ENCODE assay signal across 39 cellular contexts in the genomic region with DNA sequence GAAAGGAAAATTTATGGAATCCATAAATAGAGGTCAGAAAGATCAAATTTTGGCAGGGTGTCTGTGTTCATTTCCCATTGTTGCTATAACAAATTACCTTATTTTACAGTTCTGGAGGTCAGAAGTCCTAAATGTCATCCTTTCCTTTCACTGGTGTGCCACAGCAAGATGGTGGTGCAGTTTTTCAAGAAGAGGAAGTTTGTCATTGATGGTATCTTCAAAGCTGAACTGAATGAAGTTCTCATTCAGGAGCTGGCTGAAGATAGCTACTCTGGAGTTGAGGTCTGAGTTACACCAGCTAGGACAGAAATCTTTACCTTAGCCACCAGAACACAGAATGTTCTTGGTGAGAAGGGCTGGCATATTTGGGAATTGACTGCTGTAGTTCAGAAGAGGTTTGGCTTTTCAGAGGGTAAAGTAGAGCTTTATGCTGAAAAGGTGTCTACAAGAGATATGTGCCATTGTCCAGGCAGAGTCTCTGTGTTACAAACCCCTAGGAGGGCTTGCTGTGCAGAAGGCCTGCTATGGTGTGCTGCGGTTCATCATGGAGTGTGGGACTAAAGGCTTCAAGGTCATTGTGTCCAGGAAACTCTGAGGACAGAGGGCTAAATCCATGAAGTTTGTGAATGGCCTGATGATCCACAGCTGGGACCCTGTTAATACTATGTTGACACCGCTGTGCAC. TPM values are rescaled to one million over a fixed set of nuclear protein-coding genes. Genes with fewer than 3 reads are reported as not detected.
"Had no signal": no experiment of that assay in that cellular context is flagged by ENCODE, and none has a peak within 500 bp of the region (broad histone marks: within the 10 kb centered on the region; RNA-seq: fewer than 3 reads in every experiment).

No MANE protein-coding gene starts in this region.

- DNase-seq: activated CD4-positive, alpha-beta memory T cell treated with anti-CD3 and anti-CD28 coated beads, Interleukin-2, amount 10 ng/mL, durations not matched to agents 7 days and 5 days; activated CD4-positive, alpha-beta T cell treated with anti-CD3 and anti-CD28 coated beads for 4 hours; activated CD4-positive, alpha-beta T cell treated with anti-CD3 and anti-CD28 coated beads, Interleukin-2, amount 10 ng/mL, durations not matched to agents 7 days and 5 days; activated CD4-positive, alpha-beta T cell treated with anti-CD3 and anti-CD28 coated beads, Interleukin-2, amount 50 U/mL, for 4 hours; activated CD4-positive, CD25-positive, alpha-beta regulatory T cell; activated CD4-positive, CD25-positive, alpha-beta regulatory T cell treated with anti-CD3 and anti-CD28 coated beads, Interleukin-2, amount 50 U/mL, for 72 hours; activated CD8-positive, alpha-beta memory T cell treated with anti-CD3 and anti-CD28 coated beads, Interleukin-2, amount 10 ng/mL, durations not matched to agents 7 days and 5 days; activated CD8-positive, alpha-beta memory T cell treated with anti-CD3 and anti-CD28 coated beads, Interleukin-2, amount 50 U/mL, for 4 hours; activated effector memory CD4-positive, alpha-beta T cell treated with anti-CD3 and anti-CD28 coated beads, Interleukin-2, amount 50 U/mL, for 16 hours; activated naive CD4-positive, alpha-beta T cell treated with anti-CD3 and anti-CD28 coated beads for 36 hours; activated naive CD8-positive, alpha-beta T cell treated with anti-CD3 and anti-CD28 coated beads for 36 hours; activated naive CD8-positive, alpha-beta T cell treated with anti-CD3 and anti-CD28 coated beads, Interleukin-2, amount 50 U/mL, for 24 hours; activated T-cell treated with anti-CD3 and anti-CD28 coated beads, Interleukin-2, amount 50 U/mL, for 1 hour; activated T-cell treated with anti-CD3 and anti-CD28 coated beads, Interleukin-2, amount 50 U/mL, for 48 hours; adrenal gland; amygdala; aorta; body of pancreas; central memory CD4-positive, alpha-beta T cell; dorsolateral prefrontal cortex; effector memory CD4-positive, alpha-beta T cell; endodermal cell; foreskin keratinocyte; gastrocnemius medialis; glutamatergic neuron; heart left ventricle; hypothalamus; T-helper 1 cell; T-helper 17 cell; T1000 had no signal

- ATAC-seq: activated CD8-positive, alpha-beta memory T cell treated with anti-CD3 and anti-CD28 coated beads, Interleukin-2, amount 10 ng/mL, durations not matched to agents 7 days and 5 days; activated naive CD8-positive, alpha-beta T cell treated with anti-CD3 and anti-CD28 coated beads, Interleukin-2, amount 50 U/mL, for 24 hours; body of pancreas; esophagus mucosa; foreskin keratinocyte; gastrocnemius medialis; heart left ventricle; T-helper 17 cell had no signal

- H3K9me3 ChIP-seq: adrenal gland, body of pancreas, gastrocnemius medialis, heart left ventricle had no signal

- H3K4me3 Mint-ChIP-seq: activated CD4-positive, alpha-beta memory T cell treated with anti-CD3 and anti-CD28 coated beads, Interleukin-2, amount 10 ng/mL, durations not matched to agents 7 days and 5 days; activated CD4-positive, alpha-beta T cell treated with anti-CD3 and anti-CD28 coated beads, Interleukin-2, amount 10 ng/mL, durations not matched to agents 7 days and 5 days; activated CD8-positive, alpha-beta memory T cell treated with anti-CD3 and anti-CD28 coated beads, Interleukin-2, amount 10 ng/mL, durations not matched to agents 7 days and 5 days; activated naive CD4-positive, alpha-beta T cell treated with anti-CD3 and anti-CD28 coated beads for 36 hours; activated naive CD4-positive, alpha-beta T cell treated with anti-CD3 and anti-CD28 coated beads, Interleukin-2, amount 50 U/mL, for 24 hours; activated naive CD8-positive, alpha-beta T cell treated with anti-CD3 and anti-CD28 coated beads for 36 hours; activated naive CD8-positive, alpha-beta T cell treated with anti-CD3 and anti-CD28 coated beads, Interleukin-2, amount 50 U/mL, for 24 hours; activated T-helper 1 cell treated with anti-CD3 and anti-CD28 coated beads, Interleukin-12 subunit alpha, Interleukin-12 subunit beta, Interleukin-2, Interleukin-4 antibody, amounts not matched to agents 30 ng/mL and 10 ng/mL and 1 ng/mL, durations not matched to agents 14 hours and 24 hours and 36 hours; dendritic cell treated with granulocyte-macrophage colony-stimulating factor and Interleukin-4, amounts not matched to agents 40 ng/mL and 50 ng/mL, for 4 days; endodermal cell; T-helper 17 cell; T-helper 2 cell treated with Interferon-gamma antibody and Interleukin-4, amounts not matched to agents 5 μg/mL and 100 μg/mL, for 36 hours had no signal

- H3K4me1 Mint-ChIP-seq: activated naive CD4-positive, alpha-beta T cell treated with anti-CD3 and anti-CD28 coated beads, Interleukin-2, amount 50 U/mL, for 24 hours; activated naive CD8-positive, alpha-beta T cell treated with anti-CD3 and anti-CD28 coated beads for 36 hours; endodermal cell had no signal

- H3K27ac Mint-ChIP-seq: activated CD4-positive, alpha-beta memory T cell treated with anti-CD3 and anti-CD28 coated beads, Interleukin-2, amount 10 ng/mL, durations not matched to agents 7 days and 5 days; activated CD4-positive, alpha-beta T cell treated with anti-CD3 and anti-CD28 coated beads, Interleukin-2, amount 10 ng/mL, durations not matched to agents 7 days and 5 days; activated CD8-positive, alpha-beta memory T cell treated with anti-CD3 and anti-CD28 coated beads, Interleukin-2, amount 10 ng/mL, durations not matched to agents 7 days and 5 days; activated naive CD4-positive, alpha-beta T cell treated with anti-CD3 and anti-CD28 coated beads for 36 hours; activated naive CD4-positive, alpha-beta T cell treated with anti-CD3 and anti-CD28 coated beads, Interleukin-2, amount 50 U/mL, for 24 hours; activated naive CD8-positive, alpha-beta T cell treated with anti-CD3 and anti-CD28 coated beads for 36 hours; activated naive CD8-positive, alpha-beta T cell treated with anti-CD3 and anti-CD28 coated beads, Interleukin-2, amount 50 U/mL, for 24 hours; activated T-helper 1 cell treated with anti-CD3 and anti-CD28 coated beads, Interleukin-12 subunit alpha, Interleukin-12 subunit beta, Interleukin-2, Interleukin-4 antibody, amounts not matched to agents 30 ng/mL and 10 ng/mL and 1 ng/mL, durations not matched to agents 14 hours and 24 hours and 36 hours; activated T-helper 2 cell treated with anti-CD3 and anti-CD28 coated beads, Interferon-gamma antibody, Interleukin-2, Interleukin-4, amounts not matched to agents 10 μg/mL and 5 μg/mL and 100 μg/mL, durations not matched to agents 14 hours and 24 hours and 36 hours; dendritic cell treated with granulocyte-macrophage colony-stimulating factor and Interleukin-4, amounts not matched to agents 40 ng/mL and 50 ng/mL, for 4 days; endodermal cell; T-helper 17 cell; T-helper 2 cell treated with Interferon-gamma antibody and Interleukin-4, amounts not matched to agents 5 μg/mL and 100 μg/mL, for 36 hours had no signal

- H3K27ac ChIP-seq: adrenal gland, body of pancreas, cardiac muscle cell, coronary artery, dorsolateral prefrontal cortex, foreskin keratinocyte, gastrocnemius medialis, heart left ventricle had no signal

- H3K36me3 ChIP-seq: adrenal gland, cardiac muscle cell, gastrocnemius medialis, heart left ventricle had no signal

- H3K27me3 ChIP-seq: adrenal gland, body of pancreas, gastrocnemius medialis had no signal

- H3K4me1 ChIP-seq: adrenal gland, body of pancreas, foreskin keratinocyte, gastrocnemius medialis, heart left ventricle had no signal

- H3K9me3 Mint-ChIP-seq: activated CD4-positive, alpha-beta memory T cell treated with anti-CD3 and anti-CD28 coated beads, Interleukin-2, amount 10 ng/mL, durations not matched to agents 7 days and 5 days; activated CD4-positive, alpha-beta T cell treated with anti-CD3 and anti-CD28 coated beads, Interleukin-2, amount 10 ng/mL, durations not matched to agents 7 days and 5 days; activated naive CD4-positive, alpha-beta T cell treated with anti-CD3 and anti-CD28 coated beads for 36 hours; activated naive CD4-positive, alpha-beta T cell treated with anti-CD3 and anti-CD28 coated beads, Interleukin-2, amount 50 U/mL, for 24 hours; activated naive CD8-positive, alpha-beta T cell treated with anti-CD3 and anti-CD28 coated beads for 36 hours; activated naive CD8-positive, alpha-beta T cell treated with anti-CD3 and anti-CD28 coated beads, Interleukin-2, amount 50 U/mL, for 24 hours; activated T-helper 1 cell treated with anti-CD3 and anti-CD28 coated beads, Interleukin-12 subunit alpha, Interleukin-12 subunit beta, Interleukin-2, Interleukin-4 antibody, amounts not matched to agents 30 ng/mL and 10 ng/mL and 1 ng/mL, durations not matched to agents 14 hours and 24 hours and 36 hours; activated T-helper 2 cell treated with anti-CD3 and anti-CD28 coated beads, Interferon-gamma antibody, Interleukin-2, Interleukin-4, amounts not matched to agents 10 μg/mL and 5 μg/mL and 100 μg/mL, durations not matched to agents 14 hours and 24 hours and 36 hours; dendritic cell treated with granulocyte-macrophage colony-stimulating factor and Interleukin-4, amounts not matched to agents 40 ng/mL and 50 ng/mL, for 4 days; endodermal cell; T-helper 2 cell treated with Interferon-gamma antibody and Interleukin-4, amounts not matched to agents 5 μg/mL and 100 μg/mL, for 36 hours had no signal

- H3K4me3 ChIP-seq: adrenal gland, body of pancreas, cardiac muscle cell, coronary artery, dorsolateral prefrontal cortex, gastrocnemius medialis, heart left ventricle had no signal

- H3K36me3 Mint-ChIP-seq: activated naive CD4-positive, alpha-beta T cell treated with anti-CD3 and anti-CD28 coated beads, Interleukin-2, amount 50 U/mL, for 24 hours; activated naive CD8-positive, alpha-beta T cell treated with anti-CD3 and anti-CD28 coated beads for 36 hours had no signal

- H3K27me3 Mint-ChIP-seq: dendritic cell treated with granulocyte-macrophage colony-stimulating factor and Interleukin-4, amounts not matched to agents 40 ng/mL and 50 ng/mL, for 4 days had no signal

RNA-seq across cellular contexts. Expression of a gene that starts 30.9 kb away (rescaled TPM):
- total RNA-seq: activated CD4-positive, alpha-beta memory T cell treated with anti-CD3 and anti-CD28 coated beads, Interleukin-2, amount 10 ng/mL, durations not matched to agents 7 days and 5 days; activated CD4-positive, alpha-beta T cell treated with anti-CD3 and anti-CD28 coated beads, Interleukin-2, amount 10 ng/mL, durations not matched to agents 7 days and 5 days; activated naive CD4-positive, alpha-beta T cell treated with anti-CD3 and anti-CD28 coated beads for 36 hours; activated T-helper 1 cell treated with anti-CD3 and anti-CD28 coated beads, Interleukin-12 subunit alpha, Interleukin-12 subunit beta, Interleukin-2, Interleukin-4 antibody, amounts not matched to agents 30 ng/mL and 10 ng/mL and 1 ng/mL, durations not matched to agents 14 hours and 24 hours and 36 hours; activated T-helper 2 cell treated with anti-CD3 and anti-CD28 coated beads, Interferon-gamma antibody, Interleukin-2, Interleukin-4, amounts not matched to agents 10 μg/mL and 5 μg/mL and 100 μg/mL, durations not matched to agents 14 hours and 24 hours and 36 hours; adrenal gland; aorta; body of pancreas; cardiac muscle cell; epithelial cell of proximal tubule; esophagus mucosa; foreskin keratinocyte; gastrocnemius medialis; heart left ventricle; T-helper 17 cell had no signal
- polyA plus RNA-seq: adrenal gland, aorta, cardiac muscle cell, foreskin keratinocyte, heart left ventricle had no signal
